In genomic region chr10:84665883-84666463, GRCh38 we compare ENCODE assay signal across 9 cellular contexts.
A peak's percentile ranks its signal among the peaks of the same experiment; 100 is the strongest.
DNase-seq lines count a peak whose midpoint lies in the region; ATAC-seq and TF ChIP-seq lines count a peak whose summit lies in the region.
"Had no signal": no experiment of that assay in that cellular context is flagged by ENCODE, and none has a peak within 500 bp of the region (broad histone marks: within the 10 kb centered on the region; RNA-seq: fewer than 3 reads in every experiment).

No MANE protein-coding gene starts in this region.

- CTCF ChIA-PET in naive thymus-derived CD4-positive, alpha-beta T cell (lab: Charles Lee), result interaction anchor here (0.5 kb wide), 1 partner anchor 65 kb away, joined by 3 read pairs; no protein-coding TSS in a partner anchor

- TF ChIP-seq POLR2A in erythroblast (IDR thresholded peaks at IDR 0.05; ENCODE audit: low read length), result no peak

- peak overlapping the region; percentile 83 for H2AFZ ChIP-seq in GM23338

- H3K4me1 ChIP-seq in GM23338 (ENCODE audit: insufficient read depth), result no peaks in the 10 kb centered on the region; the same call in 1 of the 2 replicates
- no peaks in the 10 kb centered on the region for H3K4me1 ChIP-seq in naive thymus-derived CD4-positive, alpha-beta T cell (ENCODE audit: control insufficient read depth in 2 of 2, insufficient read depth in 2 of 2, low read length in 2 of 2)

- peak; percentile 99 for ATAC-seq in GM23338
- ATAC-seq in naive thymus-derived CD4-positive, alpha-beta T cell, result no peak
- ATAC-seq: T-cell had no signal

- peak; percentile 88 for DNase-seq in GM23338 (ENCODE audit: low spot score)
- peak; percentile 26 for DNase-seq in NCI-H69 (lab: John Stamatoyannopoulos, UW)
- DNase-seq in erythroblast (lab: John Stamatoyannopoulos, UW), result peak; percentile 12 to 35
- DNase-seq in NOMO-1 (lab: John Stamatoyannopoulos, UW; ENCODE audit: unreplicated experiment in 2 of 2), result no peak
- no peak for DNase-seq in NCI-H1417 treated with DMSO at 0.1 percent for 48 hours (lab: John Stamatoyannopoulos, UW)
- DNase-seq in effector CD8-positive, alpha-beta T cell (lab: John Stamatoyannopoulos, UW), result no peak
- no peak for DNase-seq in naive thymus-derived CD4-positive, alpha-beta T cell

- POLR2A ChIA-PET in naive thymus-derived CD4-positive, alpha-beta T cell (lab: Charles Lee), result no interaction called here

- no peaks in the 10 kb centered on the region for H3K9me3 ChIP-seq in naive thymus-derived CD4-positive, alpha-beta T cell (ENCODE audit: control insufficient read depth in 2 of 3, low read length in 3 of 3)

- H3K27me3 ChIP-seq in GM23338 (ENCODE audit: insufficient read depth), result no peaks in the 10 kb centered on the region
- no peaks in the 10 kb centered on the region for H3K27me3 ChIP-seq in naive thymus-derived CD4-positive, alpha-beta T cell (ENCODE audit: control insufficient read depth in 2 of 2, insufficient read depth in 2 of 2, low read length in 2 of 2)

- H3K27ac ChIP-seq in GM23338 (ENCODE audit: low read depth), result no peak overlapping the region
- H3K27ac ChIP-seq in naive thymus-derived CD4-positive, alpha-beta T cell (ENCODE audit: low read depth, low read length), result no peak overlapping the region

- no peaks in the 10 kb centered on the region for H3K27me3 Mint-ChIP-seq in GM23338 (ENCODE audit: insufficient read depth, low read depth, poor library complexity)
- H3K27me3 Mint-ChIP-seq in naive thymus-derived CD4-positive, alpha-beta T cell, result peaks cover 0 to 21% (median 6%) of the 10 kb centered on the region in 5 donors

- H4K20me1 ChIP-seq in GM23338 (replicated peaks; ENCODE audit: insufficient read depth), result no peaks in the 10 kb centered on the region

- no peaks in the 10 kb centered on the region for H3K79me2 ChIP-seq in GM23338 (replicated peaks; ENCODE audit: insufficient read depth)

- H3K9me2 ChIP-seq in GM23338 (ENCODE audit: insufficient read depth), result no peaks in the 10 kb centered on the region

- intact Hi-C loops in naive thymus-derived CD4-positive, alpha-beta T cell (cut with micrococcal nuclease), result loop anchor here in 1 of 2 donors (5.0 kb wide), 1 partner anchor 1711 kb away; no protein-coding TSS in a partner anchor

- H3F3A ChIP-seq in GM23338 (replicated peaks; ENCODE audit: low read depth), result no peaks in the 10 kb centered on the region

- H3K4me1 Mint-ChIP-seq in GM23338, result peaks cover 12% of the 10 kb centered on the region
- H3K4me1 Mint-ChIP-seq in naive thymus-derived CD4-positive, alpha-beta T cell, result peaks cover 0 to under 1% (median 0%) of the 10 kb centered on the region in 7 donors
- H3K4me1 Mint-ChIP-seq: T-cell had no signal

- no peaks in the 10 kb centered on the region for H3K9me3 Mint-ChIP-seq in GM23338
- H3K9me3 Mint-ChIP-seq in naive thymus-derived CD4-positive, alpha-beta T cell, result peaks cover 0 to 2% (median 0%) of the 10 kb centered on the region in 11 donors
- H3K9me3 Mint-ChIP-seq: T-cell had no signal

- TF ChIP-seq CTCF in GM12874 (IDR thresholded peaks at IDR 0.05; ENCODE audit: insufficient read depth, low read depth, low read length) (peak; percentile 81), GM23338 (conservative IDR thresholded peaks at IDR 0.05; ENCODE audit: low read depth in 2 of 2) (peak; percentile 84 to 87)

- no peak overlapping the region for H3K27ac Mint-ChIP-seq in GM23338
- H3K27ac Mint-ChIP-seq in naive thymus-derived CD4-positive, alpha-beta T cell, result no peak overlapping the region
- H3K27ac Mint-ChIP-seq: T-cell had no signal

- no peaks in the 10 kb centered on the region for H3K36me3 Mint-ChIP-seq in GM23338 (ENCODE audit: low read depth)
- H3K36me3 Mint-ChIP-seq in naive thymus-derived CD4-positive, alpha-beta T cell, result no peaks in the 10 kb centered on the region
- H3K36me3 Mint-ChIP-seq: T-cell had no signal

- no peak overlapping the region for H3K4me2 ChIP-seq in GM23338

- H3K4me3 Mint-ChIP-seq in GM23338, result no peak overlapping the region; the same call in 2 of the 3 replicates
- H3K4me3 Mint-ChIP-seq in naive thymus-derived CD4-positive, alpha-beta T cell, result no peak overlapping the region
- H3K4me3 Mint-ChIP-seq: T-cell had no signal

- no peak overlapping the region for H3K4me3 ChIP-seq in GM23338
- H3K4me3 ChIP-seq in naive thymus-derived CD4-positive, alpha-beta T cell (ENCODE audit: low read length), result no peak overlapping the region

- no peaks in the 10 kb centered on the region for H3K36me3 ChIP-seq in GM23338 (ENCODE audit: insufficient read depth)
- H3K36me3 ChIP-seq in naive thymus-derived CD4-positive, alpha-beta T cell (ENCODE audit: control insufficient read depth in 2 of 3, insufficient read depth in 3 of 3, low read length in 3 of 3), result no peaks in the 10 kb centered on the region

TF ChIP-seq in GM23338, 12 proteins besides CTCF, POLR2A, EP300 and RAD21:
- TF ChIP-seq ZNF462 (CRISPR knock-in tag; IDR thresholded peaks at IDR 0.05), result 0 out of 2 replicates have a peak, but pooled peaks have one; percentile 46
- TF ChIP-seq CREB1 (CRISPR knock-in tag; IDR thresholded peaks at IDR 0.05; ENCODE audit: low read depth), result 0 out of 2 replicates have a peak, but pooled peaks have one; percentile 43
- no peak for TF ChIP-seq EZH2phosphoT487 (IDR thresholded peaks at IDR 0.05; ENCODE audit: unreplicated experiment)
- peak; percentile 70; the same call in 1 of the 2 replicates for TF ChIP-seq ZNF114 (CRISPR knock-in tag; IDR thresholded peaks at IDR 0.05)

Comparison
In these comparisons a context has a peak if more than half of its experiments do, and no peak if none do; other contexts are left out.
1. DNase-seq: peak in GM23338 (single experiment), NCI-H69 (single experiment) and erythroblast (2 of 2); none in NOMO-1 (0 of 2), NCI-H1417 treated with DMSO at 0.1 percent for 48 hours (single experiment), effector CD8-positive, alpha-beta T cell (single experiment) and naive thymus-derived CD4-positive, alpha-beta T cell (0 of 9).